ENCODE assay signal across 32 cellular contexts in the genomic region with DNA sequence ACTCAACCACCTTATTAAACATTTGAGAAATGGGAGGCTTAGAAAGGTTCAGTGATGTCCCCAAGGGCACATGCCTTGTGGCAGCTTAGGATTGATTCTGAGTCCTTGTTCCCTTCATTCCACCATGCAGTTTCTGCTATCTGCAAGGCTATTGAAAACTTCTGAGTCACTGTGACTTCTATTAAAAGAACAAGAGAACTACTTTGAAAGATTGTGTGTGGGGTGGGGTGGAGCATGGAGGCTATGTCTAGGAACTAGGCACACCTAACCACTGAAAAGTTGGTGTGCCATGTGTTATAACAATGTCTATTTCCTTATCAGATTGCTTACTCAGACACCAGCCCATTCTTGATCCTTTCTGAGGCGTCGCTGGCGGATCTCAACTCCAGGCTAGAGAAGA. TPM values are rescaled to one million over a fixed set of nuclear protein-coding genes. Genes with fewer than 3 reads are reported as not detected.
DNase-seq lines count a peak whose midpoint lies in the region; ATAC-seq and TF ChIP-seq lines count a peak whose summit lies in the region.
"Had no signal": no experiment of that assay in that cellular context is flagged by ENCODE, and none has a peak within 500 bp of the region (broad histone marks: within the 10 kb centered on the region; RNA-seq: fewer than 3 reads in every experiment).

No MANE protein-coding gene starts in this region.

- H3K36me3 ChIP-seq in GM23248 (ENCODE audit: low read depth), result no peaks in the 10 kb centered on the region
- H3K36me3 ChIP-seq: BE2C, ovary, vagina had no signal

- CTCF ChIA-PET in activated CD4-positive, alpha-beta memory T cell treated with anti-CD3 and anti-CD28 coated beads for 36 hours (lab: Charles Lee), result no interaction called here

- POLR2A ChIA-PET in activated CD4-positive, alpha-beta memory T cell treated with anti-CD3 and anti-CD28 coated beads for 36 hours (lab: Charles Lee), result no interaction called here

- H4K20me1 ChIP-seq in GM23248 (ENCODE audit: insufficient read depth), result no peaks in the 10 kb centered on the region

- 0 out of 2 replicates have a peak, but pooled peaks cover 3% of the 10 kb centered on the region for H3K4me1 ChIP-seq in GM23248 (ENCODE audit: insufficient read depth)
- H3K4me1 ChIP-seq: BE2C, vagina had no signal

- H2AFZ ChIP-seq in GM23248, result no peak overlapping the region

- H3K9me2 ChIP-seq in GM23248 (ENCODE audit: insufficient read depth), result no peaks in the 10 kb centered on the region
- H3K9me2 ChIP-seq: SK-N-SH had no signal

- H3K9me3 ChIP-seq in GM23248 (ENCODE audit: low read depth), result no peaks in the 10 kb centered on the region
- H3K9me3 ChIP-seq: BE2C, ovary, SK-N-SH, thyroid gland, vagina had no signal

- WGBS in GM23248 (ENCODE audit: low coverage in 1 of 2, low lambda C conversion rate in 2 of 2, missing lambda C conversion rate in 2 of 2), 2 experiments, result 98 to 100% methylated on average over 3 of the region's 3 CpGs

- H3F3A ChIP-seq in GM23248 (ENCODE audit: insufficient read depth), result no peaks in the 10 kb centered on the region

- peak; percentile 23 for DNase-seq in GM23248
- peak; percentile 52 for DNase-seq in MV-4-11 (lab: John Stamatoyannopoulos, UW)
- peak; percentile 27 for DNase-seq in epithelial cell of esophagus (ENCODE audit: low read depth)
- peak; percentile 71 for DNase-seq in myocyte (ENCODE audit: low read depth)
- DNase-seq in activated CD4-positive, alpha-beta memory T cell treated with anti-CD3 and anti-CD28 coated beads for 36 hours, result no peak
- no peak for DNase-seq in NCI-H128 (lab: John Stamatoyannopoulos, UW; ENCODE audit: unreplicated experiment)
- DNase-seq in progenitor cell of endocrine pancreas (ENCODE audit: low spot score, unreplicated experiment), result no peak
- DNase-seq: activated CD4-positive, CD25-positive, alpha-beta regulatory T cell; activated CD8-positive, alpha-beta memory T cell treated with anti-CD3 and anti-CD28 coated beads, Interleukin-2, amount 10 ng/mL, durations not matched to agents 7 days and 5 days; activated T-cell treated with anti-CD3 and anti-CD28 coated beads, Interleukin-2, amount 50 U/mL, for 4 hours; BE2C; dermis blood vessel endothelial cell; DMS 273 treated with DMSO at 0.1 percent for 48 hours; hypothalamus; MM.1S; NCI-H1436 treated with DMSO at 0.1 percent for 48 hours; NCI-H2081 treated with DMSO at 0.1 percent for 48 hours; NCI-H226; NCI-H526 treated with DMSO at 0.1 percent for 48 hours; ovary; retina; RPMI8226; SK-N-SH; stimulated activated CD4-positive, alpha-beta T cell treated with anti-CD3 and anti-CD28 coated beads, Interleukin-2, amount 100 ng/mL, for 48 hours; stimulated activated naive CD8-positive, alpha-beta T cell treated with anti-CD3 and anti-CD28 coated beads, Interleukin-15, amount 100 ng/mL, for 72 hours; thyroid gland had no signal

- intact Hi-C loops in activated CD4-positive, alpha-beta memory T cell treated with anti-CD3 and anti-CD28 coated beads for 36 hours (cut with micrococcal nuclease), result no loop called here

- no peak overlapping the region for H3K4me2 ChIP-seq in GM23248 (ENCODE audit: unreplicated experiment)
- H3K4me2 ChIP-seq: KMS-11, SK-N-SH had no signal

- no peaks in the 10 kb centered on the region for H3K27me3 Mint-ChIP-seq in activated CD4-positive, alpha-beta memory T cell treated with anti-CD3 and anti-CD28 coated beads for 36 hours
- no peaks in the 10 kb centered on the region for H3K27me3 Mint-ChIP-seq in progenitor cell of endocrine pancreas
- H3K27me3 Mint-ChIP-seq: activated CD8-positive, alpha-beta memory T cell treated with anti-CD3 and anti-CD28 coated beads, Interleukin-2, amount 10 ng/mL, durations not matched to agents 7 days and 5 days had no signal

- no peaks in the 10 kb centered on the region for H3K9me3 Mint-ChIP-seq in activated CD4-positive, alpha-beta memory T cell treated with anti-CD3 and anti-CD28 coated beads for 36 hours
- no peaks in the 10 kb centered on the region for H3K9me3 Mint-ChIP-seq in progenitor cell of endocrine pancreas (ENCODE audit: low read depth)
- H3K9me3 Mint-ChIP-seq: activated T-cell treated with anti-CD3 and anti-CD28 coated beads, Interleukin-2, amount 50 U/mL, for 4 hours; memory B cell; neural crest cell; stimulated activated naive CD8-positive, alpha-beta T cell treated with anti-CD3 and anti-CD28 coated beads, Interleukin-15, amount 100 ng/mL, for 72 hours had no signal

- H3K4me1 Mint-ChIP-seq in activated CD4-positive, alpha-beta memory T cell treated with anti-CD3 and anti-CD28 coated beads for 36 hours (ENCODE audit: low read depth), result no peaks in the 10 kb centered on the region
- no peaks in the 10 kb centered on the region for H3K4me1 Mint-ChIP-seq in progenitor cell of endocrine pancreas (ENCODE audit: low read depth)
- H3K4me1 Mint-ChIP-seq: activated CD8-positive, alpha-beta memory T cell treated with anti-CD3 and anti-CD28 coated beads, Interleukin-2, amount 10 ng/mL, durations not matched to agents 7 days and 5 days; memory B cell; neural crest cell; stimulated activated naive CD8-positive, alpha-beta T cell treated with anti-CD3 and anti-CD28 coated beads, Interleukin-15, amount 100 ng/mL, for 72 hours had no signal

- H3K36me3 Mint-ChIP-seq in activated CD4-positive, alpha-beta memory T cell treated with anti-CD3 and anti-CD28 coated beads for 36 hours, result no peaks in the 10 kb centered on the region
- H3K36me3 Mint-ChIP-seq in progenitor cell of endocrine pancreas (ENCODE audit: insufficient read depth), result peaks cover 13% of the 10 kb centered on the region
- H3K36me3 Mint-ChIP-seq: activated CD8-positive, alpha-beta memory T cell treated with anti-CD3 and anti-CD28 coated beads, Interleukin-2, amount 10 ng/mL, durations not matched to agents 7 days and 5 days had no signal

- H3K9ac ChIP-seq in GM23248, result no peak overlapping the region
- H3K9ac ChIP-seq: KMS-11, SK-N-SH had no signal

- H3K79me2 ChIP-seq in GM23248 (ENCODE audit: insufficient read depth), result no peaks in the 10 kb centered on the region

- no peak overlapping the region for H3K4me3 Mint-ChIP-seq in activated CD4-positive, alpha-beta memory T cell treated with anti-CD3 and anti-CD28 coated beads for 36 hours
- no peak overlapping the region for H3K4me3 Mint-ChIP-seq in progenitor cell of endocrine pancreas (ENCODE audit: low read depth)
- H3K4me3 Mint-ChIP-seq: activated CD8-positive, alpha-beta memory T cell treated with anti-CD3 and anti-CD28 coated beads, Interleukin-2, amount 10 ng/mL, durations not matched to agents 7 days and 5 days; activated T-cell treated with anti-CD3 and anti-CD28 coated beads, Interleukin-2, amount 50 U/mL, for 4 hours; memory B cell; neural crest cell; stimulated activated naive CD8-positive, alpha-beta T cell treated with anti-CD3 and anti-CD28 coated beads, Interleukin-15, amount 100 ng/mL, for 72 hours had no signal

- H3K4me3 ChIP-seq in GM23248 (no peak overlapping the region), epithelial cell of esophagus (ENCODE audit: low read length) (no peak overlapping the region)
- H3K4me3 ChIP-seq: ovary, thyroid gland, vagina had no signal

- no peak overlapping the region for H3K27ac ChIP-seq in GM23248
- H3K27ac ChIP-seq: KMS-11, ovary, thyroid gland, vagina had no signal

- in situ Hi-C loops in GM23248 (cut with MboI), result no loop called here

- TF ChIP-seq CTCF in epithelial cell of esophagus (IDR thresholded peaks at IDR 0.05; ENCODE audit: insufficient read depth, low read depth, low read length, missing control alignments) (no peak), progenitor cell of endocrine pancreas (IDR thresholded peaks at IDR 0.05; ENCODE audit: unreplicated experiment) (no peak)

- ATAC-seq in GM21528 (IDR thresholded peaks at IDR 0.05; ENCODE audit: low FRiP score, unreplicated experiment), result no peak
- ATAC-seq: activated CD8-positive, alpha-beta memory T cell treated with anti-CD3 and anti-CD28 coated beads, Interleukin-2, amount 10 ng/mL, durations not matched to agents 7 days and 5 days; activated T-cell treated with anti-CD3 and anti-CD28 coated beads, Interleukin-2, amount 50 U/mL, for 4 hours; stimulated activated naive CD8-positive, alpha-beta T cell treated with anti-CD3 and anti-CD28 coated beads, Interleukin-15, amount 100 ng/mL, for 72 hours had no signal

- no peak overlapping the region for H3K27ac Mint-ChIP-seq in activated CD4-positive, alpha-beta memory T cell treated with anti-CD3 and anti-CD28 coated beads for 36 hours
- no peak overlapping the region for H3K27ac Mint-ChIP-seq in progenitor cell of endocrine pancreas
- H3K27ac Mint-ChIP-seq: activated CD8-positive, alpha-beta memory T cell treated with anti-CD3 and anti-CD28 coated beads, Interleukin-2, amount 10 ng/mL, durations not matched to agents 7 days and 5 days; memory B cell; stimulated activated naive CD8-positive, alpha-beta T cell treated with anti-CD3 and anti-CD28 coated beads, Interleukin-15, amount 100 ng/mL, for 72 hours had no signal

- no peaks in the 10 kb centered on the region for H3K27me3 ChIP-seq in GM23248 (replicated peaks; ENCODE audit: insufficient read depth)
- H3K27me3 ChIP-seq: BE2C, ovary, thyroid gland, vagina had no signal

RNA-seq across cellular contexts. Expression of gene MTARC1, which starts 10.8 kb away (rescaled TPM):
- total RNA-seq in GM23248 (2014; rRNA removed; shearing (Covaris generic)), result 0.22 and 0.76 TPM in 2 replicates
- polyA plus RNA-seq in GM23248 (2016; fragmentation: Nextera tagmentation; extraction: Ambion mirVana), result 0.66 and 2.6 TPM in 2 replicates
- 0.31 and 0.51 TPM in 2 replicates for total RNA-seq in myocyte
- 0.67 TPM for polyA plus RNA-seq in myocyte (2012)
- not detected for total RNA-seq in activated CD4-positive, alpha-beta memory T cell treated with anti-CD3 and anti-CD28 coated beads for 36 hours
- total RNA-seq in progenitor cell of endocrine pancreas, result 37.1 and 40.5 TPM in 2 replicates
- total RNA-seq: activated CD8-positive, alpha-beta memory T cell treated with anti-CD3 and anti-CD28 coated beads, Interleukin-2, amount 10 ng/mL, durations not matched to agents 7 days and 5 days; T-helper 1 cell treated with Interleukin-12 subunit alpha and Interleukin-12 subunit beta and Interleukin-4 antibody, amounts not matched to agents 30 ng/mL and 1 ng/mL, for 36 hours had no signal

RNA-seq across cellular contexts. Expression of gene MTARC2, which starts 49.4 kb away (rescaled TPM):
- total RNA-seq in GM23248 (2014; rRNA removed; shearing (Covaris generic)), result 0.13 and 1.9 TPM in 2 replicates
- polyA plus RNA-seq in GM23248 (2016; fragmentation: Nextera tagmentation; extraction: Ambion mirVana), result 4.0 and 4.8 TPM in 2 replicates
- 1.4 and 2.2 TPM in 2 replicates for total RNA-seq in myocyte
- 4.3 TPM for polyA plus RNA-seq in myocyte (2012)
- total RNA-seq in activated CD4-positive, alpha-beta memory T cell treated with anti-CD3 and anti-CD28 coated beads for 36 hours, result not detected
- 14.3 and 18.3 TPM in 2 replicates for total RNA-seq in progenitor cell of endocrine pancreas
- total RNA-seq: activated CD8-positive, alpha-beta memory T cell treated with anti-CD3 and anti-CD28 coated beads, Interleukin-2, amount 10 ng/mL, durations not matched to agents 7 days and 5 days; T-helper 1 cell treated with Interleukin-12 subunit alpha and Interleukin-12 subunit beta and Interleukin-4 antibody, amounts not matched to agents 30 ng/mL and 1 ng/mL, for 36 hours had no signal

Comparison
In these comparisons a context has a peak if more than half of its experiments do, and no peak if none do; other contexts are left out.
1. DNase-seq: peak in GM23248 (single experiment), MV-4-11 (single experiment), epithelial cell of esophagus (single experiment) and myocyte (single experiment); none in activated CD4-positive, alpha-beta memory T cell treated with anti-CD3 and anti-CD28 coated beads for 36 hours (single experiment), NCI-H128 (single experiment) and progenitor cell of endocrine pancreas (single experiment).
2. RNA of gene MTARC1, which starts 10.8 kb away (total RNA-seq): 37.1 to 40.5 TPM in progenitor cell of endocrine pancreas; 0.31 to 0.51 TPM in myocyte, 0.22 to 0.76 TPM in GM23248 and not detected in activated CD4-positive, alpha-beta memory T cell treated with anti-CD3 and anti-CD28 coated beads for 36 hours; every median in the first group is over 10 times any median in the second.